Comparison of ENCODE assay signal across 2 cellular contexts in genomic region chrX:109261279-109261678, GRCh38.
A peak's percentile ranks its signal among the peaks of the same experiment; 100 is the strongest.
TF ChIP-seq lines count a peak whose summit lies in the region.

No MANE protein-coding gene starts in this region.

TF ChIP-seq in HCT116, 20 proteins besides CTCF, POLR2A, EP300 and RAD21:
- TF ChIP-seq REST (IDR thresholded peaks at IDR 0.05; ENCODE audit: low read depth) (peak; percentile 41), EZH2 (IDR thresholded peaks at IDR 0.05) (no peak)

TF ChIP-seq in Ishikawa, 13 proteins besides CTCF, POLR2A, EP300 and RAD21:
- TF ChIP-seq REST (IDR thresholded peaks at IDR 0.05; ENCODE audit: low read depth) (peak; percentile 75), TEAD4 (IDR thresholded peaks at IDR 0.05) (no peak)
- TF ChIP-seq, protein P1, sequence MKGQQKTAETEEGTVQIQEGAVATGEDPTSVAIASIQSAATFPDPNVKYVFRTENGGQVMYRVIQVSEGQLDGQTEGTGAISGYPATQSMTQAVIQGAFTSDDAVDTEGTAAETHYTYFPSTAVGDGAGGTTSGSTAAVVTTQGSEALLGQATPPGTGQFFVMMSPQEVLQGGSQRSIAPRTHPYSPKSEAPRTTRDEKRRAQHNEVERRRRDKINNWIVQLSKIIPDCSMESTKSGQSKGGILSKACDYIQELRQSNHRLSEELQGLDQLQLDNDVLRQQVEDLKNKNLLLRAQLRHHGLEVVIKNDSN (IDR thresholded peaks at IDR 0.05), result no peak
- TF ChIP-seq, protein P2, sequence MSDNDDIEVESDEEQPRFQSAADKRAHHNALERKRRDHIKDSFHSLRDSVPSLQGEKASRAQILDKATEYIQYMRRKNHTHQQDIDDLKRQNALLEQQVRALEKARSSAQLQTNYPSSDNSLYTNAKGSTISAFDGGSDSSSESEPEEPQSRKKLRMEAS (IDR thresholded peaks at IDR 0.05), result no peak
